30 cellular contexts compared by ENCODE assay signal in genomic region chr13:40916207-40916998, GRCh38.
DNase-seq lines count a peak whose midpoint lies in the region; ATAC-seq, FAIRE-seq and TF ChIP-seq lines count a peak whose summit lies in the region.
"Had no signal": no experiment of that assay in that cellular context is flagged by ENCODE, and none has a peak within 500 bp of the region (broad histone marks: within the 10 kb centered on the region; RNA-seq: fewer than 3 reads in every experiment).

No MANE protein-coding gene starts in this region.

- no TSS peak for BruUV-seq in GM12878 (replicated peaks; lab: Mats Ljungman, UMichigan)

- no peak overlapping the region for H3K4me2 ChIP-seq in GM12878 (ENCODE audit: control insufficient read depth, insufficient read depth)
- H3K4me2 ChIP-seq: smooth muscle cell had no signal

- H2AFZ ChIP-seq in GM12878 (ENCODE audit: control insufficient read depth, low read depth, low read length), result no peak overlapping the region

- no peaks in the 10 kb centered on the region for H3K36me3 Mint-ChIP-seq in HFFc6 (ENCODE audit: low read depth)

- H3K4me3 Mint-ChIP-seq in HFFc6, result peak overlapping the region; percentile 75
- H3K4me3 Mint-ChIP-seq: activated naive CD4-positive, alpha-beta T cell treated with anti-CD3 and anti-CD28 coated beads for 36 hours; activated T-cell treated with anti-CD3 and anti-CD28 coated beads, Interleukin-2, amount 50 U/mL, for 24 hours; CD14-positive monocyte had no signal

- TF ChIP-seq EP300 in GM12878 (IDR thresholded peaks at IDR 0.05; ENCODE audit: borderline replicate concordance in 1 of 2, control insufficient read depth in 1 of 2, low read depth in 2 of 2, low read length in 2 of 2) (no peak), transverse colon (IDR thresholded peaks at IDR 0.05; ENCODE audit: low read depth) (no peak)

- H3K4me1 Mint-ChIP-seq in HFFc6 (ENCODE audit: low read depth), result peaks cover 66% of the 10 kb centered on the region

- 55% methylated on average over 6 of the region's 6 CpGs for WGBS in GM12878 (ENCODE audit: insufficient coverage, insufficient replicate concordance, low lambda C conversion rate, missing lambda C conversion rate)
- 77% methylated on average over 6 of the region's 6 CpGs for WGBS in transverse colon (ENCODE audit: low coverage in 1 of 2), 2 donors

- TF ChIP-seq CTCF in HFFc6 (IDR thresholded peaks at IDR 0.05) (no peak), GM12878 (IDR thresholded peaks at IDR 0.05 in 2 of 3, conservative IDR thresholded peaks at IDR 0.05 in 1 of 3; ENCODE audit: control insufficient read depth in 2 of 3, extremely low read depth in 1 of 3, insufficient read depth in 1 of 3, low read depth in 3 of 3, low read length in 3 of 3) (no peak), transverse colon (IDR thresholded peaks at IDR 0.05) (no peak)

- H4K20me1 ChIP-seq in GM12878 (ENCODE audit: control insufficient read depth, insufficient read depth), result no peaks in the 10 kb centered on the region

- CTCF ChIA-PET in GM12878 (lab: Yijun Ruan, JAX), result no interaction called here

- in situ Hi-C loops in GM12878 (cut with MboI), result no loop called here
- in situ Hi-C loops in transverse colon (cut with MboI; ENCODE audit: low pct_ligation_motif_present in 1 of 4, low pct_unique_long_range_greater_than_20kb in 1 of 4, low sequenced_read_pairs in 3 of 4), result loop anchor here in 1 of 4 donors (10.0 kb wide), 1 partner anchor 122 kb away; no protein-coding TSS in a partner anchor

- DNase-seq in AG20443 (ENCODE audit: low spot score) (peak; percentile 14), HFFc6 (peak; percentile 55), GM12878 (ENCODE audit: low read depth, low spot score) (no peak), iris pigment epithelial cell (ENCODE audit: low read depth) (peak; percentile 49), transverse colon (no peak), erythroblast (lab: John Stamatoyannopoulos, UW) (no peak)
- no peak for DNase-seq in stimulated activated naive CD4-positive, alpha-beta T cell (lab: John Stamatoyannopoulos, UW)
- DNase-seq: ACHN; activated naive CD4-positive, alpha-beta T cell treated with anti-CD3 and anti-CD28 coated beads for 36 hours; activated T-cell treated with anti-CD3 and anti-CD28 coated beads, Interleukin-2, amount 50 U/mL, for 24 hours; aorta; central memory CD4-positive, alpha-beta T cell; dermis blood vessel endothelial cell; heart right ventricle; KG1; MV-4-11; NCI-H2171 treated with DMSO at 0.1 percent for 48 hours; NCI-H526; Peyer's patch; retina; SJCRH30; stimulated activated CD4-positive, alpha-beta T cell treated with anti-CD3 and anti-CD28 coated beads, Interleukin-2, amount 100 ng/mL, for 24 hours had no signal

- no peaks in the 10 kb centered on the region for H3K4me1 ChIP-seq in GM12878 (ENCODE audit: control insufficient read depth, insufficient read depth, low read length)
- peaks cover 3 to 20% (median 12%) of the 10 kb centered on the region in 4 donors for H3K4me1 ChIP-seq in transverse colon
- H3K4me1 ChIP-seq: SJCRH30 had no signal

- ATAC-seq in GM12878 (no peak), HG03342 (IDR thresholded peaks at IDR 0.05; ENCODE audit: unreplicated experiment) (no peak)
- ATAC-seq: heart right ventricle, left lobe of liver had no signal

- H3K4me3 ChIP-seq in GM12878 (no peak overlapping the region), transverse colon (no peak overlapping the region)
- H3K4me3 ChIP-seq: heart right ventricle, Peyer's patch, SJCRH30, smooth muscle cell had no signal

- no peak overlapping the region for H3K9ac ChIP-seq in GM12878 (ENCODE audit: control insufficient read depth, insufficient read depth, low read length)

- H3K27ac Mint-ChIP-seq in HFFc6, result peak overlapping the region; percentile 77
- H3K27ac Mint-ChIP-seq: activated naive CD4-positive, alpha-beta T cell treated with anti-CD3 and anti-CD28 coated beads for 36 hours; activated T-cell treated with anti-CD3 and anti-CD28 coated beads, Interleukin-2, amount 50 U/mL, for 24 hours had no signal

- no peak for TF ChIP-seq RAD21 in GM12878 (IDR thresholded peaks at IDR 0.05; ENCODE audit: insufficient read depth, low read depth, low read length)

- RAD21 ChIA-PET in GM12878 (lab: Charles Lee; ENCODE audit: unreplicated experiment), result no interaction called here

- no peaks in the 10 kb centered on the region for H3K9me3 Mint-ChIP-seq in HFFc6
- H3K9me3 Mint-ChIP-seq: activated naive CD4-positive, alpha-beta T cell treated with anti-CD3 and anti-CD28 coated beads for 36 hours; activated T-cell treated with anti-CD3 and anti-CD28 coated beads, Interleukin-2, amount 50 U/mL, for 24 hours; CD14-positive monocyte had no signal

- intact Hi-C loops in GM12878 (cut with micrococcal nuclease; ENCODE audit: unreplicated experiment) (no loop called here), transverse colon (cut with DNase I; ENCODE audit: low total_unique reads) (no loop called here)

- H3K27ac ChIP-seq in GM12878 (ENCODE audit: control insufficient read depth, insufficient read depth) (no peak overlapping the region), transverse colon (no peak overlapping the region)
- H3K27ac ChIP-seq: heart right ventricle, SJCRH30 had no signal

- no peaks in the 10 kb centered on the region for H3K9me3 ChIP-seq in GM12878 (replicated peaks; ENCODE audit: control insufficient read depth, insufficient read depth, low read length)
- H3K9me3 ChIP-seq in transverse colon, result no peaks in the 10 kb centered on the region
- H3K9me3 ChIP-seq: heart right ventricle, Peyer's patch, SJCRH30 had no signal

- SMC1A ChIA-PET in GM12878 (lab: Charles Lee; ENCODE audit: uncharacterized antibody, unreplicated experiment), result no interaction called here

- TF ChIP-seq POLR2A in GM12878 (IDR thresholded peaks at IDR 0.05; ENCODE audit: low read depth, low read length) (no peak), transverse colon (IDR thresholded peaks at IDR 0.05) (no peak), erythroblast (IDR thresholded peaks at IDR 0.05; ENCODE audit: low read length) (no peak)

- peak; percentile 75 for FAIRE-seq in GM12878 (lab: Jason Lieb, UNC)
- FAIRE-seq: D721Med, endometrium, HTR-8/SVneo, urothelium cell line had no signal

- H3K27me3 Mint-ChIP-seq in HFFc6 (ENCODE audit: insufficient read depth), result no peaks in the 10 kb centered on the region
- H3K27me3 Mint-ChIP-seq: activated T-cell treated with anti-CD3 and anti-CD28 coated beads, Interleukin-2, amount 50 U/mL, for 24 hours had no signal

- POLR2A ChIA-PET in GM12878 (lab: Charles Lee), result interaction anchor here (0.6 kb wide), 1 partner anchor 12 kb away, joined by 3 read pairs; no protein-coding TSS in a partner anchor

- H3K27me3 ChIP-seq in GM12878 (replicated peaks in 1 of 2; ENCODE audit: control insufficient read depth in 2 of 2, insufficient read depth in 2 of 2, low read length in 1 of 2) (no peaks in the 10 kb centered on the region), transverse colon (no peaks in the 10 kb centered on the region)
- H3K27me3 ChIP-seq: heart right ventricle, Peyer's patch, SJCRH30 had no signal

- H3K36me3 ChIP-seq in GM12878 (ENCODE audit: control insufficient read depth in 2 of 2, insufficient read depth in 2 of 2, low read length in 1 of 2) (no peaks in the 10 kb centered on the region), transverse colon (no peaks in the 10 kb centered on the region)
- H3K36me3 ChIP-seq: heart right ventricle, Peyer's patch, SJCRH30 had no signal

- peaks cover 2% of the 10 kb centered on the region; the same call in 1 of the 2 replicates for H3K79me2 ChIP-seq in GM12878 (ENCODE audit: control insufficient read depth, insufficient read depth, low read length)

TF ChIP-seq in GM12878, 131 proteins besides CTCF, POLR2A, EP300 and RAD21:
- TF ChIP-seq TCF12 (IDR thresholded peaks at IDR 0.05; ENCODE audit: low read depth, low read length) (no peak), CHD2 (IDR thresholded peaks at IDR 0.05; ENCODE audit: borderline replicate concordance, low read depth, low read length) (no peak), NR2C1 (IDR thresholded peaks at IDR 0.05) (no peak)

Comparison
In these comparisons a context has a peak if more than half of its experiments do, and no peak if none do; other contexts are left out.
1. DNase-seq: peak in AG20443 (single experiment), HFFc6 (single experiment) and iris pigment epithelial cell (single experiment); none in GM12878 (single experiment), transverse colon (single experiment), erythroblast (0 of 2) and stimulated activated naive CD4-positive, alpha-beta T cell (0 of 6).